ENCODE assay signal across 8 cellular contexts in the genomic region with DNA sequence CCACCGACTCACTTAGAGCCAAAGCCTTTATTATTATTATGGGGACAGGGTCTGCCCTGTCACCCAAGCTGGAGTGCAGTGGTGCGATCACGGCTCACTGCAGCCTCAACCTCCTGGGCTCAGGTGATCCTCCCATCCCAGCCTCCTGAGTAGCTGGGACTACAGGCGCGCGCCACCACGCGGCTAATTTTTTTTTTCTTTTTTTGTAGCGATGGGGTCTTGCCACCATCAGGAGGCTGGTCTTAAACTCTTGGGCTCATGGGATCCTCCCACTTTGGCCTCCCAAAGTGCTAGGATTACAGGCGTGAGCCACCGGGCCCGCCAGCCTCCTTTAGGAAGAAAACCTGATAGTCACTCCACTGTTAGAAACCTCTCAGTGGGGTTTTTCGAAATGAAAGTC. TPM values are rescaled to one million over a fixed set of nuclear protein-coding genes. Genes with fewer than 3 reads are reported as not detected.
DNase-seq lines count a peak whose midpoint lies in the region; ATAC-seq, FAIRE-seq and TF ChIP-seq lines count a peak whose summit lies in the region.
"Not testable (repeated sequence)": the region's sequence is repeated elsewhere in the genome, so short reads cannot be mapped to it uniquely, and the experiment has no call there.

No MANE protein-coding gene starts in this region.

- CTCF ChIA-PET in A549 (lab: Yijun Ruan, JAX); HCT116 (lab: Charles Lee); T-cell (lab: Charles Lee): not testable (repeated sequence)

- not testable (repeated sequence) for H3K36me3 ChIP-seq in HCT116 (ENCODE audit: control insufficient read depth in 1 of 2, insufficient read depth in 2 of 2, low read length in 2 of 2); keratinocyte (ENCODE audit: control insufficient read depth in 2 of 2, extremely low read depth in 1 of 2, insufficient read depth in 2 of 2, low read length in 2 of 2)

- FAIRE-seq in A549 (lab: Jason Lieb, UNC); keratinocyte (lab: Jason Lieb, UNC): not testable (repeated sequence)

- intact Hi-C loops in HCT116 (cut with micrococcal nuclease), result not testable (repeated sequence)

- peak overlapping the region; percentile 61 for H2AFZ ChIP-seq in HCT116 (ENCODE audit: low read depth, low read length, poor library complexity, severe bottlenecking)
- peak overlapping the region; percentile 95 for H2AFZ ChIP-seq in keratinocyte (ENCODE audit: control insufficient read depth, low read length)

- peaks cover 10% of the 10 kb centered on the region for H3K4me1 ChIP-seq in A549
- H3K4me1 ChIP-seq in HCT116 (ENCODE audit: control insufficient read depth in 1 of 2, insufficient read depth in 2 of 2, low read length in 2 of 2), result peaks cover 9 to 18% of the 10 kb centered on the region in 2 experiments
- H3K4me1 ChIP-seq in keratinocyte (ENCODE audit: control insufficient read depth, extremely low read depth, insufficient read depth, low read length), result peaks cover 17% of the 10 kb centered on the region

- dilution Hi-C loops in keratinocyte (cut with MboI; ENCODE audit: extremely low pct_ligation_motif_present, low sequenced_read_pairs), result not testable (repeated sequence)

- WGBS in A549 (ENCODE audit: missing lambda C conversion rate), result 89% methylated on average over 13 of the region's 13 CpGs

- H3K36me3 Mint-ChIP-seq in T-cell; effector memory CD8-positive, alpha-beta T cell (ENCODE audit: insufficient read depth); nephron progenitor cell (ENCODE audit: low read depth): not testable (repeated sequence)
- peaks cover 12% of the 10 kb centered on the region for H3K36me3 Mint-ChIP-seq in activated naive CD8-positive, alpha-beta T cell treated with anti-CD3 and anti-CD28 coated beads for 36 hours
- peaks cover 17% of the 10 kb centered on the region for H3K36me3 Mint-ChIP-seq in stimulated activated effector memory CD8-positive, alpha-beta T cell treated with anti-CD3 and anti-CD28 coated beads, Interleukin-12 subunit alpha, Interleukin-12 subunit beta, amount 100 ng/mL, for 72 hours

- not testable (repeated sequence) for ATAC-seq in A549; HCT116; T-cell (replicated peaks in 1 of 4); effector memory CD8-positive, alpha-beta T cell (replicated peaks); stimulated activated effector memory CD8-positive, alpha-beta T cell treated with anti-CD3 and anti-CD28 coated beads, Interleukin-12 subunit alpha, Interleukin-12 subunit beta, amount 100 ng/mL, for 72 hours

- POLR2A ChIA-PET in A549 (lab: Yijun Ruan, JAX); HCT116 (lab: Charles Lee); T-cell (lab: Charles Lee): not testable (repeated sequence)

- not testable (repeated sequence) for H3K27ac ChIP-seq in A549; HCT116 (ENCODE audit: low read depth, low read length); keratinocyte (ENCODE audit: control insufficient read depth, insufficient read depth, low read length)

- not testable (repeated sequence) for TF ChIP-seq CTCF in A549 (IDR thresholded peaks at IDR 0.05); HCT116 (IDR thresholded peaks at IDR 0.05 in 2 of 3, conservative IDR thresholded peaks at IDR 0.05 in 1 of 3; ENCODE audit: borderline replicate concordance in 1 of 3, insufficient read depth in 1 of 3, low read depth in 2 of 3, low read length in 2 of 3); keratinocyte (optimal IDR thresholded peaks at IDR 0.05 in 1 of 3, IDR thresholded peaks at IDR 0.05 in 1 of 3, conservative IDR thresholded peaks at IDR 0.05 in 1 of 3; ENCODE audit: extremely low read depth in 1 of 3, insufficient read depth in 2 of 3, low read length in 3 of 3); nephron progenitor cell (IDR thresholded peaks at IDR 0.05)

- H3K27ac Mint-ChIP-seq in T-cell, result peak overlapping the region; percentile 13 to 76
- H3K27ac Mint-ChIP-seq in activated naive CD8-positive, alpha-beta T cell treated with anti-CD3 and anti-CD28 coated beads for 36 hours; nephron progenitor cell; stimulated activated effector memory CD8-positive, alpha-beta T cell treated with anti-CD3 and anti-CD28 coated beads, Interleukin-12 subunit alpha, Interleukin-12 subunit beta, amount 100 ng/mL, for 72 hours: not testable (repeated sequence)
- H3K27ac Mint-ChIP-seq in effector memory CD8-positive, alpha-beta T cell, result peak overlapping the region; percentile 74 to 75

- not testable (repeated sequence) for TF ChIP-seq POLR2A in A549 (IDR thresholded peaks at IDR 0.05; ENCODE audit: low read length); HCT116 (IDR thresholded peaks at IDR 0.05; ENCODE audit: borderline replicate concordance, extremely low read depth, insufficient read depth, insufficient read length)

- H3K27me3 Mint-ChIP-seq in T-cell; activated naive CD8-positive, alpha-beta T cell treated with anti-CD3 and anti-CD28 coated beads for 36 hours; effector memory CD8-positive, alpha-beta T cell: not testable (repeated sequence)
- H3K27me3 Mint-ChIP-seq in nephron progenitor cell (ENCODE audit: low read depth, poor library complexity), result peaks cover 16% of the 10 kb centered on the region

- not testable (repeated sequence) for BruUV-seq in HCT116 (replicated peaks; lab: Mats Ljungman, UMichigan)

- not testable (repeated sequence) for DNase-seq in A549 (ENCODE audit: low read depth in 1 of 2, low spot score in 1 of 2); HCT116 (ENCODE audit: low read depth, low spot score); T-cell; activated naive CD8-positive, alpha-beta T cell treated with anti-CD3 and anti-CD28 coated beads for 36 hours; effector memory CD8-positive, alpha-beta T cell; keratinocyte (ENCODE audit: low read depth, low spot score); nephron progenitor cell; stimulated activated effector memory CD8-positive, alpha-beta T cell treated with anti-CD3 and anti-CD28 coated beads, Interleukin-12 subunit alpha, Interleukin-12 subunit beta, amount 100 ng/mL, for 72 hours (ENCODE audit: low spot score in 2 of 2)

- not testable (repeated sequence) for TF ChIP-seq EP300 in A549 (IDR thresholded peaks at IDR 0.05)

- not testable (repeated sequence) for H3K9me1 ChIP-seq in keratinocyte (ENCODE audit: control insufficient read depth, extremely low read depth, insufficient read depth, low read length)

- H3K9ac ChIP-seq in HCT116 (ENCODE audit: low read length), result not testable (repeated sequence)
- peak overlapping the region; percentile 65 for H3K9ac ChIP-seq in keratinocyte (ENCODE audit: control insufficient read depth, extremely low read depth, insufficient read depth, low read length)

- not testable (repeated sequence) for H4K20me1 ChIP-seq in HCT116 (ENCODE audit: insufficient read depth)
- H4K20me1 ChIP-seq in keratinocyte (ENCODE audit: control insufficient read depth, extremely low read depth, insufficient read depth, low read length), result peaks cover 22% of the 10 kb centered on the region

- H3K79me2 ChIP-seq in HCT116 (ENCODE audit: insufficient read depth, low read length) (peaks cover 36% of the 10 kb centered on the region), keratinocyte (ENCODE audit: control insufficient read depth, insufficient read depth, low read length) (peaks cover 37% of the 10 kb centered on the region)

- RAD21 ChIA-PET in HCT116 (lab: Charles Lee; ENCODE audit: low non-redundant PET in 1 of 2, low total read pairs in 2 of 2, uncharacterized antibody in 2 of 2, unreplicated experiment in 2 of 2), result not testable (repeated sequence)

- peak overlapping the region; percentile 80 to 84 (median 82) for H3K4me3 Mint-ChIP-seq in T-cell
- H3K4me3 Mint-ChIP-seq in activated naive CD8-positive, alpha-beta T cell treated with anti-CD3 and anti-CD28 coated beads for 36 hours, result peak overlapping the region; percentile 73
- peak overlapping the region; percentile 87 to 88 for H3K4me3 Mint-ChIP-seq in effector memory CD8-positive, alpha-beta T cell
- peak overlapping the region; percentile 87 for H3K4me3 Mint-ChIP-seq in nephron progenitor cell
- peak overlapping the region; percentile 85 for H3K4me3 Mint-ChIP-seq in stimulated activated effector memory CD8-positive, alpha-beta T cell treated with anti-CD3 and anti-CD28 coated beads, Interleukin-12 subunit alpha, Interleukin-12 subunit beta, amount 100 ng/mL, for 72 hours

- not testable (repeated sequence) for H3K27me3 ChIP-seq in HCT116 (ENCODE audit: insufficient read depth, low read length); keratinocyte (ENCODE audit: control insufficient read depth, extremely low read depth, insufficient read depth, low read length)

- not testable (repeated sequence) for TF ChIP-seq RAD21 in A549 (conservative IDR thresholded peaks at IDR 0.05 in 1 of 2, IDR thresholded peaks at IDR 0.05 in 1 of 2); HCT116 (IDR thresholded peaks at IDR 0.05; ENCODE audit: low read depth)

- H3K9me3 Mint-ChIP-seq in T-cell; effector memory CD8-positive, alpha-beta T cell; stimulated activated effector memory CD8-positive, alpha-beta T cell treated with anti-CD3 and anti-CD28 coated beads, Interleukin-12 subunit alpha, Interleukin-12 subunit beta, amount 100 ng/mL, for 72 hours: not testable (repeated sequence)
- H3K9me3 Mint-ChIP-seq in activated naive CD8-positive, alpha-beta T cell treated with anti-CD3 and anti-CD28 coated beads for 36 hours, result peaks cover 12% of the 10 kb centered on the region
- H3K9me3 Mint-ChIP-seq in nephron progenitor cell, result peaks cover 13% of the 10 kb centered on the region

- not testable (repeated sequence) for H3K9me2 ChIP-seq in HCT116 (ENCODE audit: insufficient read depth)

- peaks cover 17% of the 10 kb centered on the region for H3K9me3 ChIP-seq in A549
- peaks cover 0 to 18% of the 10 kb centered on the region in 2 experiments; a peak in 1 of 4 replicates for H3K9me3 ChIP-seq in HCT116 (ENCODE audit: control insufficient read depth in 1 of 2, insufficient read depth in 1 of 2, low read depth in 1 of 2, low read length in 2 of 2)
- H3K9me3 ChIP-seq in keratinocyte (ENCODE audit: control insufficient read depth, low read depth, low read length), result not testable (repeated sequence)

- peak overlapping the region; percentile 77; the same call in 1 of the 3 replicates for H3K4me3 ChIP-seq in A549
- H3K4me3 ChIP-seq in HCT116 (replicated peaks in 1 of 2; ENCODE audit: low read depth in 1 of 2, low read length in 2 of 2), result peak overlapping the region in 1 of 2 experiments; percentile 59; a peak in 1 of 4 replicates
- H3K4me3 ChIP-seq in keratinocyte (ENCODE audit: control insufficient read depth in 2 of 3, extremely low read depth in 1 of 3, insufficient read depth in 2 of 3, low read depth in 1 of 3, low read length in 3 of 3), result peak overlapping the region in 2 of 3 experiments; percentile 75 to 80

- H3K4me1 Mint-ChIP-seq in T-cell, result peaks cover 34 to 38% (median 36%) of the 10 kb centered on the region in 3 donors
- peaks cover 31% of the 10 kb centered on the region for H3K4me1 Mint-ChIP-seq in activated naive CD8-positive, alpha-beta T cell treated with anti-CD3 and anti-CD28 coated beads for 36 hours
- peaks cover 33 to 38% of the 10 kb centered on the region in 2 donors for H3K4me1 Mint-ChIP-seq in effector memory CD8-positive, alpha-beta T cell (ENCODE audit: low read depth in 2 of 2)
- H3K4me1 Mint-ChIP-seq in nephron progenitor cell, result peaks cover 27% of the 10 kb centered on the region
- H3K4me1 Mint-ChIP-seq in stimulated activated effector memory CD8-positive, alpha-beta T cell treated with anti-CD3 and anti-CD28 coated beads, Interleukin-12 subunit alpha, Interleukin-12 subunit beta, amount 100 ng/mL, for 72 hours, result peaks cover 36% of the 10 kb centered on the region

- H3K4me2 ChIP-seq in A549, result peak overlapping the region; percentile 72
- H3K4me2 ChIP-seq in HCT116 (ENCODE audit: low read length), result peak overlapping the region; percentile 83
- H3K4me2 ChIP-seq in keratinocyte (ENCODE audit: control insufficient read depth, extremely low read depth, insufficient read depth, low read depth, low read length), result peak overlapping the region; percentile 87

RNA-seq across cellular contexts. Expression of gene UBE2F, which starts 1.0 kb away (rescaled TPM):
- polyA plus RNA-seq in A549 (2011; rRNA removed), result 65.5 and 81.1 TPM in 2 replicates
- polyA plus RNA-seq in A549 (2012; cell fraction: cytosol; rRNA removed), result 33.4 and 33.8 TPM in 2 replicates
- 15.0 and 25.2 TPM in 2 replicates for polyA plus RNA-seq in A549 (2012; cell fraction: nucleus; rRNA removed)
- polyA plus RNA-seq in A549 (2017; fragmentation: RNase III; extraction: RNeasy Plus Mini Kit Qiagen cat#74134 plus additional on column Dnase treatment), result 49.1 to 51.3 TPM (median 49.7 TPM) in 3 replicates
- 22.8 and 25.1 TPM in 2 replicates for polyA minus RNA-seq in A549 (2011; rRNA and poly(A)+ RNA removed)
- 32.8 TPM for total RNA-seq in HCT116 (2021; ENCODE audit: unreplicated experiment)
- polyA plus RNA-seq in HCT116 (2012), result 27.1 and 32.0 TPM in 2 replicates
- 10 to 100 TPM; 35.1 to 53.6 (median 37.3) TPM for total RNA-seq in T-cell
- 10 to 100 TPM; 57.9 to 58.9 TPM for total RNA-seq in activated naive CD8-positive, alpha-beta T cell treated with anti-CD3 and anti-CD28 coated beads for 36 hours
- polyA plus RNA-seq in keratinocyte, result 63.6 to 98.6 TPM (median 95.6 TPM) in 3 replicates
- 18.8 TPM for polyA plus RNA-seq in keratinocyte (2011; ENCODE audit: low read depth)
- 94.7 and 142 TPM in 2 replicates for polyA plus RNA-seq in keratinocyte (2011; cell fraction: cytosol; rRNA removed)
- polyA plus RNA-seq in keratinocyte (2011; cell fraction: nucleus; rRNA removed), result 35.2 and 44.2 TPM in 2 replicates
- 62.5 and 68.7 TPM in 2 replicates for polyA plus RNA-seq in keratinocyte (2012; ENCODE audit: low replicate concordance)
- 26.1 to 39.6 TPM (median 34.8 TPM) in 3 replicates for polyA minus RNA-seq in keratinocyte
- polyA minus RNA-seq in keratinocyte (2011; cell fraction: cytosol; rRNA and poly(A)+ RNA removed), result 48.3 TPM
- polyA minus RNA-seq in keratinocyte (2011; cell fraction: nucleus; rRNA and poly(A)+ RNA removed), result 20.0 and 28.0 TPM in 2 replicates
